Comparison of ENCODE assay signal across 19 cellular contexts in the genomic region with DNA sequence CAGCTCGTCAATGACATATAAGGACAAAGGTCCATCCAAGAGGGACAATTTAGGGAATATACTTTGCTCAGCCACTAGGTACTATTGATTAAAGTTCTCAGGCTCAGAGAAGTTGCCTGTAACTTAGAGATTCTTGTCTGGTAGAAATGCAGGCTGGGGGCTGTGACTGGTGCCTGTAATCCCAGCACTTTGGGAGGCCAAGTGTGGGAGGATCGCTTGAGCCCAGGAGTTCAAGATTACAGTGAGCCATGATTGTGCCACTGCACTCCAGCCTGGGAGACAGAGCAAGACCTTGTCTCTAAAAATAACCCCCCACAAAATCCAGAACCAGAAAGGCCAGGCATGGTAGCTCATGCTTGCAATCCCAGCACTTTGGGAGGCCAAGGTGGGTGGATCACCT. TPM values are rescaled to one million over a fixed set of nuclear protein-coding genes. Genes with fewer than 3 reads are reported as not detected.
A peak's percentile ranks its signal among the peaks of the same experiment; 100 is the strongest.
DNase-seq lines count a peak whose midpoint lies in the region; ATAC-seq, FAIRE-seq and TF ChIP-seq lines count a peak whose summit lies in the region.
"Had no signal": no experiment of that assay in that cellular context is flagged by ENCODE, and none has a peak within 500 bp of the region (broad histone marks: within the 10 kb centered on the region; RNA-seq: fewer than 3 reads in every experiment).

No MANE protein-coding gene starts in this region.

- WGBS in K562 (ENCODE audit: insufficient coverage, low coverage, missing lambda C conversion rate): 3% methylated on average over 2 of the region's 2 CpGs
- WGBS in spleen, 5 donors: 86 to 94% (median 90%) methylated on average over 2 of the region's 2 CpGs
- WGBS in lower leg skin, 2 donors: 88 to 94% methylated on average over 2 of the region's 2 CpGs

- H3K36me3 ChIP-seq in K562 (ENCODE audit: control insufficient read depth, insufficient read depth, low read length) (no peaks in the 10 kb centered on the region), spleen (no peaks in the 10 kb centered on the region)
- H3K36me3 ChIP-seq: BLaER1 had no signal

- no peak for TF ChIP-seq EP300 in K562 (IDR thresholded peaks at IDR 0.05; ENCODE audit: low read length)

- no peak overlapping the region for H3K9ac ChIP-seq in K562 (ENCODE audit: insufficient read depth in 1 of 2, low read depth in 2 of 2, low read length in 2 of 2)
- H3K9ac ChIP-seq: BLaER1 had no signal

- H3K9me1 ChIP-seq in K562 (ENCODE audit: control insufficient read depth, insufficient read depth, low read length): no peaks in the 10 kb centered on the region

- no peak for TF ChIP-seq CTCF in K562 (IDR thresholded peaks at IDR 0.05 in 2 of 3, conservative IDR thresholded peaks at IDR 0.05 in 1 of 3; ENCODE audit: insufficient read depth in 2 of 3, low read depth in 1 of 3, low read length in 3 of 3)
- no peak for TF ChIP-seq CTCF in spleen (IDR thresholded peaks at IDR 0.05 in 8 of 11, conservative IDR thresholded peaks at IDR 0.05 in 3 of 11)
- no peak for TF ChIP-seq CTCF in lower leg skin (IDR thresholded peaks at IDR 0.05)

- intact Hi-C loops in K562 (cut with micrococcal nuclease) (no loop called here), spleen (cut with DNase I; ENCODE audit: low total_unique reads) (no loop called here), lower leg skin (cut with DNase I; ENCODE audit: low total_unique reads) (no loop called here)

- H3K4me3 ChIP-seq in K562 (no peak overlapping the region), spleen (no peak overlapping the region), lower leg skin (ENCODE audit: low read depth, poor library complexity, severe bottlenecking) (no peak overlapping the region)
- H3K4me3 ChIP-seq: BLaER1 had no signal

- DNase-seq in K562 (ENCODE audit: extremely low read depth in 1 of 4, low spot score in 3 of 4) (no peak), left lobe of liver (ENCODE audit: low spot score) (no peak), spleen (peak; percentile 6), HuH-7.5 (ENCODE audit: low spot score) (no peak), HPDE6-E6E7 (ENCODE audit: extremely low spot score) (no peak), AG08396 (ENCODE audit: low spot score) (no peak), lower leg skin (ENCODE audit: low spot score in 2 of 2) (no peak)
- DNase-seq: Caco-2; CD4-positive, CD25-positive, alpha-beta regulatory T cell; CD8-positive, alpha-beta T cell; DMS153; DND-41; GOT3; H7; HCEC 1CT had no signal

- H3K4me1 ChIP-seq in K562 (replicated peaks in 1 of 2; ENCODE audit: control insufficient read depth in 2 of 2, insufficient read depth in 2 of 2, low read length in 2 of 2) (no peaks in the 10 kb centered on the region), spleen (no peaks in the 10 kb centered on the region)
- H3K4me1 ChIP-seq: BLaER1, Caco-2 had no signal

- ATAC-seq in K562: no peak; the same call in 2 of the 3 replicates
- ATAC-seq in left lobe of liver: peak; percentile 48
- ATAC-seq: CD8-positive, alpha-beta T cell had no signal

- TF ChIP-seq POLR2A in K562 (conservative IDR thresholded peaks at IDR 0.05) (no peak), spleen (IDR thresholded peaks at IDR 0.05) (no peak), lower leg skin (IDR thresholded peaks at IDR 0.05) (no peak)

- H4K20me1 ChIP-seq in K562 (replicated peaks; ENCODE audit: control insufficient read depth, insufficient read depth, low read length): no peaks in the 10 kb centered on the region
- H4K20me1 ChIP-seq: BLaER1 had no signal

- H3K9me3 ChIP-seq in K562 (replicated peaks; ENCODE audit: control insufficient read depth, insufficient read depth, low read depth, low read length) (no peaks in the 10 kb centered on the region), spleen (no peaks in the 10 kb centered on the region)
- H3K9me3 ChIP-seq: BLaER1, Caco-2 had no signal

- POLR2A ChIA-PET in K562 (lab: Yijun Ruan, JAX): no interaction called here

- H3K27ac ChIP-seq in K562 (ENCODE audit: extremely low read depth, low read depth, low read length) (no peak overlapping the region), spleen (no peak overlapping the region)
- H3K27ac ChIP-seq: BLaER1, C4-2B had no signal

- FAIRE-seq in K562 (lab: Jason Lieb, UNC): no peak
- FAIRE-seq: G401.6, GM12892 had no signal

- H2AFZ ChIP-seq in K562 (ENCODE audit: low read depth, low read length): no peak overlapping the region

- H3K27me3 ChIP-seq in K562 (ENCODE audit: control insufficient read depth in 2 of 2, insufficient read depth in 2 of 2, low read length in 2 of 2) (peaks cover 26 to 50% of the 10 kb centered on the region in 2 experiments; a peak in 4 of 5 replicates), spleen (replicated peaks in 1 of 7) (peaks cover 0 to 6% (median 0%) of the 10 kb centered on the region in 7 donors)
- H3K27me3 ChIP-seq: BLaER1 had no signal

- CTCF ChIA-PET in K562 (lab: Yijun Ruan, JAX; ENCODE audit: low intra/inter-chr PET ratio): no interaction called here

- no peak for TF ChIP-seq RAD21 in K562 (CRISPR knock-in tag; conservative IDR thresholded peaks at IDR 0.05 in 1 of 2, IDR thresholded peaks at IDR 0.05 in 1 of 2)

- no TSS peak for BruUV-seq in K562 (replicated peaks; lab: Mats Ljungman, UMichigan)

- no peak overlapping the region for H3K4me2 ChIP-seq in K562 (ENCODE audit: insufficient read depth, low read length)
- H3K4me2 ChIP-seq: BLaER1 had no signal

- in situ Hi-C loops in K562 (cut with MboI): no loop called here

- no peaks in the 10 kb centered on the region for H3K79me2 ChIP-seq in K562 (ENCODE audit: control insufficient read depth, insufficient read depth, low read length)

TF ChIP-seq in K562, 482 proteins besides CTCF, POLR2A, EP300 and RAD21:
- TF ChIP-seq KDM1A (IDR thresholded peaks at IDR 0.05) (peak; percentile 67 to 78), ZNF217 (CRISPR knock-in tag; IDR thresholded peaks at IDR 0.05) (no peak), RCOR1 (IDR thresholded peaks at IDR 0.05; ENCODE audit: borderline replicate concordance in 1 of 2, low read depth in 2 of 2, low read length in 2 of 2) (0 out of 4 replicates have a peak, but pooled peaks of 1 of the 2 experiments have one; percentile 19), C11orf30 (IDR thresholded peaks at IDR 0.05; ENCODE audit: low read depth) (no peak)

RNA-seq across cellular contexts. Expression of a gene that starts 36.2 kb away (rescaled TPM):
- 64.2 and 84.6 TPM in 2 replicates for total RNA-seq in K562 (2011; cell fraction: chromatin; rRNA removed; ENCODE audit: low replicate concordance)
- total RNA-seq in K562 (2011; cell fraction: nucleolus; rRNA removed): 34.0 and 34.7 TPM in 2 replicates
- 55.1 and 61.2 TPM in 2 replicates for total RNA-seq in K562 (2011; cell fraction: nucleoplasm; rRNA removed)
- total RNA-seq in K562 (2014; rRNA removed): 11.4 and 12.4 TPM in 2 replicates
- total RNA-seq in K562 (2014; rRNA removed; fragmentation: Illumina TruSeq; extraction: Trizol): 19.7 and 21.3 TPM in 2 replicates
- total RNA-seq in K562 (2015; rRNA removed; fragmentation: Illumina TruSeq; extraction: Trizol): 17.8 and 19.7 TPM in 2 replicates
- 24.4 and 24.8 TPM in 2 replicates for total RNA-seq in K562 (2021)
- 17.5 and 30.8 TPM in 2 replicates for polyA plus RNA-seq in K562 (2011; rRNA removed)
- 18.8 and 22.4 TPM in 2 replicates for polyA plus RNA-seq in K562 (2011; cell fraction: cytosol; rRNA removed)
- polyA plus RNA-seq in K562 (2011; cell fraction: nucleus; rRNA removed): 25.9 and 29.1 TPM in 2 replicates
- 9.8 and 16.1 TPM in 2 replicates for polyA plus RNA-seq in K562 (2012)
- polyA plus RNA-seq in K562 (2014; fragmentation: Illumina TruSeq; extraction: Trizol): 24.8 and 25.7 TPM in 2 replicates
- 1 to 10 TPM; 5.0 to 5.4 TPM for polyA plus RNA-seq in K562 (2014; fragmentation: Nextera tagmentation; extraction: Ambion mirVana)
- polyA plus RNA-seq in K562 (2014; rRNA removed): 24.1 and 28.6 TPM in 2 replicates
- 33.8 and 39.2 TPM in 2 replicates for polyA minus RNA-seq in K562 (2011; rRNA and poly(A)+ RNA removed)
- 9.5 and 14.7 TPM in 2 replicates for polyA minus RNA-seq in K562 (2011; cell fraction: cytosol; rRNA and poly(A)+ RNA removed)
- polyA minus RNA-seq in K562 (2011; cell fraction: nucleus; rRNA and poly(A)+ RNA removed): 32.0 and 32.6 TPM in 2 replicates
- 6.5 TPM for total RNA-seq in left lobe of liver
- total RNA-seq in spleen: 10 to 100 TPM in 3 of 7 donors, 1 to 10 TPM in 4; 3.9 to 12.5 (median 8.8) TPM
- polyA plus RNA-seq in spleen: 1 to 10 TPM; 4.1 to 4.6 (median 4.2) TPM
- total RNA-seq in lower leg skin: 1 to 10 TPM; 5.0 to 5.5 (median 5.3) TPM

RNA-seq across cellular contexts. Expression of a gene that starts 47.4 kb away (rescaled TPM):
- 29.4 and 103 TPM in 2 replicates for total RNA-seq in K562 (2011; cell fraction: chromatin; rRNA removed; ENCODE audit: low replicate concordance)
- 20.0 and 29.2 TPM in 2 replicates for total RNA-seq in K562 (2011; cell fraction: nucleolus; rRNA removed)
- total RNA-seq in K562 (2011; cell fraction: nucleoplasm; rRNA removed): 43.2 and 46.0 TPM in 2 replicates
- total RNA-seq in K562 (2014; rRNA removed): 35.1 and 38.1 TPM in 2 replicates
- total RNA-seq in K562 (2014; rRNA removed; fragmentation: Illumina TruSeq; extraction: Trizol): 58.0 and 62.1 TPM in 2 replicates
- total RNA-seq in K562 (2015; rRNA removed; fragmentation: Illumina TruSeq; extraction: Trizol): 46.5 and 52.0 TPM in 2 replicates
- total RNA-seq in K562 (2021): 36.8 and 37.6 TPM in 2 replicates
- 27.8 and 39.8 TPM in 2 replicates for polyA plus RNA-seq in K562 (2011; rRNA removed)
- polyA plus RNA-seq in K562 (2011; cell fraction: cytosol; rRNA removed): 12.6 and 14.0 TPM in 2 replicates
- 39.3 and 59.9 TPM in 2 replicates for polyA plus RNA-seq in K562 (2011; cell fraction: nucleus; rRNA removed)
- 21.2 and 21.9 TPM in 2 replicates for polyA plus RNA-seq in K562 (2012)
- 47.4 and 55.9 TPM in 2 replicates for polyA plus RNA-seq in K562 (2014; fragmentation: Illumina TruSeq; extraction: Trizol)
- polyA plus RNA-seq in K562 (2014; fragmentation: Nextera tagmentation; extraction: Ambion mirVana): 10 to 100 TPM; 16.2 to 22.4 TPM
- 46.1 and 51.9 TPM in 2 replicates for polyA plus RNA-seq in K562 (2014; rRNA removed)
- 36.0 and 43.9 TPM in 2 replicates for polyA minus RNA-seq in K562 (2011; rRNA and poly(A)+ RNA removed)
- polyA minus RNA-seq in K562 (2011; cell fraction: cytosol; rRNA and poly(A)+ RNA removed): 9.5 and 15.1 TPM in 2 replicates
- 25.3 and 28.5 TPM in 2 replicates for polyA minus RNA-seq in K562 (2011; cell fraction: nucleus; rRNA and poly(A)+ RNA removed)
- 0.18 TPM for total RNA-seq in left lobe of liver
- 1 to 10 TPM in 5 of 7 donors, under 1 TPM in 2; 0.70 to 5.0 (median 1.6) TPM for total RNA-seq in spleen
- under 1 TPM; 0.22 to 0.64 (median 0.56) TPM for polyA plus RNA-seq in spleen
- total RNA-seq in lower leg skin: 1 to 10 TPM in 1 of 4 donors, under 1 TPM in 3; 0.25 to 1.1 (median 0.81) TPM
